Comparison of ENCODE assay signal across 9 cellular contexts in genomic region chr19:8343483-8343844, GRCh38. TPM values are rescaled to one million over a fixed set of nuclear protein-coding genes. Genes with fewer than 3 reads are reported as not detected.
DNase-seq lines count a peak whose midpoint lies in the region; ATAC-seq and TF ChIP-seq lines count a peak whose summit lies in the region.
"Had no signal": no experiment of that assay in that cellular context is flagged by ENCODE, and none has a peak within 500 bp of the region (broad histone marks: within the 10 kb centered on the region; RNA-seq: fewer than 3 reads in every experiment).

No MANE protein-coding gene starts in this region.

- ATAC-seq in SK-N-SH treated with all-trans-retinoic acid at 6 μM for 48 hours (no peak), WTC11 (no peak), GM18502 (IDR thresholded peaks at IDR 0.05; ENCODE audit: poor library complexity, unreplicated experiment) (no peak)
- ATAC-seq in stimulated activated effector memory CD8-positive, alpha-beta T cell treated with anti-CD3 and anti-CD28 coated beads, Interleukin-12 subunit alpha, Interleukin-12 subunit beta, amount 100 ng/mL, for 72 hours: peak; percentile 1

- no peaks in the 10 kb centered on the region for H4K20me1 ChIP-seq in SK-N-SH (ENCODE audit: insufficient read depth)

- no peaks in the 10 kb centered on the region for H3K9me2 ChIP-seq in SK-N-SH

- no peaks in the 10 kb centered on the region for H3K9me3 ChIP-seq in SK-N-SH

- peak overlapping the region in 1 of 2 experiments; percentile 39; a peak in 1 of 4 replicates for H3K4me3 ChIP-seq in SK-N-SH (ENCODE audit: low read depth in 2 of 2, low read length in 1 of 2)
- H3K4me3 ChIP-seq in fibroblast of pulmonary artery (replicated peaks; ENCODE audit: low read depth, low read length): peak overlapping the region; percentile 61

- TF ChIP-seq CTCF in SK-N-SH (IDR thresholded peaks at IDR 0.05): no peak
- no peak for TF ChIP-seq CTCF in WTC11 (IDR thresholded peaks at IDR 0.05)
- TF ChIP-seq CTCF in fibroblast of pulmonary artery (IDR thresholded peaks at IDR 0.05; ENCODE audit: low read length, missing control alignments): no peak

- H3K27me3 Mint-ChIP-seq in WTC11 (ENCODE audit: low read depth): peaks cover 34% of the 10 kb centered on the region

- H3K27me3 ChIP-seq in SK-N-SH (ENCODE audit: insufficient read depth): peaks cover under 1% of the 10 kb centered on the region; the same call in 1 of the 2 replicates

- no peak for TF ChIP-seq EP300 in SK-N-SH (IDR thresholded peaks at IDR 0.05; ENCODE audit: borderline replicate concordance in 1 of 2, low read depth in 1 of 2, low read length in 1 of 2)

- H3K27ac Mint-ChIP-seq in WTC11: no peak overlapping the region; the same call in 1 of the 2 replicates
- no peak overlapping the region for H3K27ac Mint-ChIP-seq in stimulated activated effector memory CD8-positive, alpha-beta T cell treated with anti-CD3 and anti-CD28 coated beads, Interleukin-12 subunit alpha, Interleukin-12 subunit beta, amount 100 ng/mL, for 72 hours

- H3K79me2 ChIP-seq in SK-N-SH (ENCODE audit: insufficient read depth): no peaks in the 10 kb centered on the region

- no peaks in the 10 kb centered on the region for H3K36me3 Mint-ChIP-seq in WTC11
- no peaks in the 10 kb centered on the region for H3K36me3 Mint-ChIP-seq in stimulated activated effector memory CD8-positive, alpha-beta T cell treated with anti-CD3 and anti-CD28 coated beads, Interleukin-12 subunit alpha, Interleukin-12 subunit beta, amount 100 ng/mL, for 72 hours

- no peak overlapping the region for H3K9ac ChIP-seq in SK-N-SH

- H3F3A ChIP-seq in SK-N-SH (replicated peaks; ENCODE audit: insufficient read depth): peaks cover 3% of the 10 kb centered on the region

- H3K4me1 Mint-ChIP-seq in WTC11: peaks cover 18% of the 10 kb centered on the region
- peaks cover 17% of the 10 kb centered on the region for H3K4me1 Mint-ChIP-seq in stimulated activated effector memory CD8-positive, alpha-beta T cell treated with anti-CD3 and anti-CD28 coated beads, Interleukin-12 subunit alpha, Interleukin-12 subunit beta, amount 100 ng/mL, for 72 hours

- H3K4me1 ChIP-seq in SK-N-SH (ENCODE audit: control insufficient read depth in 1 of 2, insufficient read depth in 2 of 2, low read depth in 1 of 2, low read length in 1 of 2): no peaks in the 10 kb centered on the region; a peak in 1 of 4 replicates

- H3K4me2 ChIP-seq in SK-N-SH: 0 out of 2 replicates have a peak overlapping the region, but pooled peaks have one; percentile 37

- POLR2A ChIA-PET in SK-N-SH (lab: Yijun Ruan, JAX) (no interaction called here), WTC11 (lab: Charles Lee) (no interaction called here)

- TF ChIP-seq RAD21 in SK-N-SH (IDR thresholded peaks at IDR 0.05; ENCODE audit: low read length): no peak

- H3K27ac ChIP-seq in SK-N-SH (ENCODE audit: low read depth in 2 of 2, low read length in 1 of 2): no peak overlapping the region

- H3K9me3 Mint-ChIP-seq in WTC11: no peaks in the 10 kb centered on the region
- H3K9me3 Mint-ChIP-seq in stimulated activated effector memory CD8-positive, alpha-beta T cell treated with anti-CD3 and anti-CD28 coated beads, Interleukin-12 subunit alpha, Interleukin-12 subunit beta, amount 100 ng/mL, for 72 hours: no peaks in the 10 kb centered on the region

- H3K36me3 ChIP-seq in SK-N-SH (replicated peaks in 1 of 2; ENCODE audit: control insufficient read depth in 1 of 2, insufficient read depth in 2 of 2, low read length in 1 of 2): no peaks in the 10 kb centered on the region

- WGBS in SK-N-SH (ENCODE audit: low lambda C conversion rate): 40% methylated on average over 11 of the region's 11 CpGs

- DNase-seq in SK-N-SH (no peak), WTC11 (ENCODE audit: low spot score) (no peak), fibroblast of pulmonary artery (ENCODE audit: low read depth) (no peak), T1000 (lab: John Stamatoyannopoulos, UW) (no peak), NCI-H1092 treated with DMSO at 0.1 percent for 48 hours (lab: John Stamatoyannopoulos, UW) (no peak)
- DNase-seq in stimulated activated effector memory CD8-positive, alpha-beta T cell treated with anti-CD3 and anti-CD28 coated beads, Interleukin-12 subunit alpha, Interleukin-12 subunit beta, amount 100 ng/mL, for 72 hours (ENCODE audit: low spot score in 2 of 2): no peak

- H2AFZ ChIP-seq in SK-N-SH (ENCODE audit: low read depth): peak overlapping the region; percentile 68; the same call in 1 of the 2 replicates

- CTCF ChIA-PET in SK-N-SH (lab: Yijun Ruan, JAX): interaction anchor here (1.4 to 6.5 kb wide), 5 partner anchors 9 to 237 kb away, joined by 4 to 61 read pairs (median 6); no protein-coding TSS in a partner anchor
- CTCF ChIA-PET in WTC11 (lab: Charles Lee): interaction anchor here (0.6 to 4.8 kb wide), 9 partner anchors 10 to 299 kb away, joined by 3 to 39 read pairs (median 4); partner anchors contain the start of genes MARCHF2 and PRAM1

- H3K4me3 Mint-ChIP-seq in WTC11: peak overlapping the region; percentile 64
- peak overlapping the region; percentile 75 for H3K4me3 Mint-ChIP-seq in stimulated activated effector memory CD8-positive, alpha-beta T cell treated with anti-CD3 and anti-CD28 coated beads, Interleukin-12 subunit alpha, Interleukin-12 subunit beta, amount 100 ng/mL, for 72 hours

TF ChIP-seq in SK-N-SH, 30 proteins besides CTCF, POLR2A, EP300 and RAD21 (continues in another document):
- TF ChIP-seq JUND (IDR thresholded peaks at IDR 0.05) (no peak), MXI1 (IDR thresholded peaks at IDR 0.05; ENCODE audit: low read depth, low read length) (no peak)

TF ChIP-seq in SK-N-SH treated with all-trans-retinoic acid at 6 μM for 48 hours, 23 proteins besides CTCF, POLR2A, EP300 and RAD21:
- TF ChIP-seq ZNF70 (CRISPR knock-in tag; IDR thresholded peaks at IDR 0.05): no peak
- no peak for TF ChIP-seq GLIS3 (CRISPR knock-in tag; IDR thresholded peaks at IDR 0.05)
- TF ChIP-seq PPARA (CRISPR knock-in tag; IDR thresholded peaks at IDR 0.05; ENCODE audit: borderline replicate concordance): no peak
- TF ChIP-seq SNAI2 (CRISPR knock-in tag; IDR thresholded peaks at IDR 0.05): no peak
- TF ChIP-seq BACH2 (CRISPR knock-in tag; IDR thresholded peaks at IDR 0.05; ENCODE audit: borderline replicate concordance): no peak
- TF ChIP-seq ISL1 (CRISPR knock-in tag; IDR thresholded peaks at IDR 0.05): no peak
- TF ChIP-seq ESRRG (CRISPR knock-in tag; IDR thresholded peaks at IDR 0.05): no peak

TF ChIP-seq in WTC11, 78 proteins besides CTCF, POLR2A, EP300 and RAD21 (continues in another document):
- TF ChIP-seq NFATC4 (CRISPR knock-in tag; IDR thresholded peaks at IDR 0.05) (no peak), NR2C2 (CRISPR knock-in tag; IDR thresholded peaks at IDR 0.05) (no peak), TEAD1 (CRISPR knock-in tag; IDR thresholded peaks at IDR 0.05) (no peak), TP53 (CRISPR knock-in tag; IDR thresholded peaks at IDR 0.05) (no peak), PRRX2 (CRISPR knock-in tag; IDR thresholded peaks at IDR 0.05) (no peak)
- TF ChIP-seq, protein P1, sequence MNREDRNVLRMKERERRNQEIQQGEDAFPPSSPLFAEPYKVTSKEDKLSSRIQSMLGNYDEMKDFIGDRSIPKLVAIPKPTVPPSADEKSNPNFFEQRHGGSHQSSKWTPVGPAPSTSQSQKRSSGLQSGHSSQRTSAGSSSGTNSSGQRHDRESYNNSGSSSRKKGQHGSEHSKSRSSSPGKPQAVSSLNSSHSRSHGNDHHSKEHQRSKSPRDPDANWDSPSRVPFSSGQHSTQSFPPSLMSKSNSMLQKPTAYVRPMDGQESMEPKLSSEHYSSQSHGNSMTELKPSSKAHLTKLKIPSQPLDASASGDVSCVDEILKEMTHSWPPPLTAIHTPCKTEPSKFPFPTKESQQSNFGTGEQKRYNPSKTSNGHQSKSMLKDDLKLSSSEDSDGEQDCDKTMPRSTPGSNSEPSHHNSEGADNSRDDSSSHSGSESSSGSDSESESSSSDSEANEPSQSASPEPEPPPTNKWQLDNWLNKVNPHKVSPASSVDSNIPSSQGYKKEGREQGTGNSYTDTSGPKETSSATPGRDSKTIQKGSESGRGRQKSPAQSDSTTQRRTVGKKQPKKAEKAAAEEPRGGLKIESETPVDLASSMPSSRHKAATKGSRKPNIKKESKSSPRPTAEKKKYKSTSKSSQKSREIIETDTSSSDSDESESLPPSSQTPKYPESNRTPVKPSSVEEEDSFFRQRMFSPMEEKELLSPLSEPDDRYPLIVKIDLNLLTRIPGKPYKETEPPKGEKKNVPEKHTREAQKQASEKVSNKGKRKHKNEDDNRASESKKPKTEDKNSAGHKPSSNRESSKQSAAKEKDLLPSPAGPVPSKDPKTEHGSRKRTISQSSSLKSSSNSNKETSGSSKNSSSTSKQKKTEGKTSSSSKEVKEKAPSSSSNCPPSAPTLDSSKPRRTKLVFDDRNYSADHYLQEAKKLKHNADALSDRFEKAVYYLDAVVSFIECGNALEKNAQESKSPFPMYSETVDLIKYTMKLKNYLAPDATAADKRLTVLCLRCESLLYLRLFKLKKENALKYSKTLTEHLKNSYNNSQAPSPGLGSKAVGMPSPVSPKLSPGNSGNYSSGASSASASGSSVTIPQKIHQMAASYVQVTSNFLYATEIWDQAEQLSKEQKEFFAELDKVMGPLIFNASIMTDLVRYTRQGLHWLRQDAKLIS (CRISPR knock-in tag; IDR thresholded peaks at IDR 0.05; ENCODE audit: borderline replicate concordance): no peak
- TF ChIP-seq, protein P2, sequence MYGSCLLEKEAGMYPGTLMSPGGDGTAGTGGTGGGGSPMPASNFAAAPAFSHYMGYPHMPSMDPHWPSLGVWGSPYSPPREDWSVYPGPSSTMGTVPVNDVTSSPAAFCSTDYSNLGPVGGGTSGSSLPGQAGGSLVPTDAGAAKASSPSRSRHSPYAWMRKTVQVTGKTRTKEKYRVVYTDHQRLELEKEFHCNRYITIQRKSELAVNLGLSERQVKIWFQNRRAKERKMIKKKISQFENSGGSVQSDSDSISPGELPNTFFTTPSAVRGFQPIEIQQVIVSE (CRISPR knock-in tag; IDR thresholded peaks at IDR 0.05; ENCODE audit: borderline replicate concordance): no peak

RNA-seq across cellular contexts. Expression of gene KANK3, which starts 0.4 kb away (rescaled TPM):
- polyA plus RNA-seq in SK-N-SH (2012; rRNA removed): 0.51 and 0.91 TPM in 2 replicates
- polyA plus RNA-seq in SK-N-SH (2012; cell fraction: cytosol; rRNA removed): 0.12 and 0.17 TPM in 2 replicates
- polyA plus RNA-seq in SK-N-SH (2012; cell fraction: nucleus; rRNA removed): 1.5 and 1.7 TPM in 2 replicates
- total RNA-seq in WTC11 (2021): 7.8 to 8.0 TPM (median 8.0 TPM) in 3 replicates

RNA-seq across cellular contexts. Expression of gene ANGPTL4, which starts 20.5 kb away (rescaled TPM):
- polyA plus RNA-seq in SK-N-SH (2012; rRNA removed): 62.5 and 71.2 TPM in 2 replicates
- 25.9 and 37.6 TPM in 2 replicates for polyA plus RNA-seq in SK-N-SH (2012; cell fraction: cytosol; rRNA removed)
- polyA plus RNA-seq in SK-N-SH (2012; cell fraction: nucleus; rRNA removed): 181 and 394 TPM in 2 replicates
- total RNA-seq in WTC11 (2021): 1.0 to 2.7 TPM (median 2.2 TPM) in 3 replicates
- total RNA-seq: A172 had no signal

RNA-seq across cellular contexts. Expression of gene RPS28, which starts 22.2 kb away (rescaled TPM):
- polyA plus RNA-seq in SK-N-SH (2012; rRNA removed): 410 and 601 TPM in 2 replicates
- 358 and 452 TPM in 2 replicates for polyA plus RNA-seq in SK-N-SH (2012; cell fraction: cytosol; rRNA removed)
- polyA plus RNA-seq in SK-N-SH (2012; cell fraction: nucleus; rRNA removed): 158 and 329 TPM in 2 replicates
- 2,082 to 2,373 TPM (median 2,292 TPM) in 3 replicates for total RNA-seq in WTC11 (2021)

RNA-seq across cellular contexts. Expression of gene NDUFA7, which starts 22.3 kb away (rescaled TPM):
- 107 and 111 TPM in 2 replicates for polyA plus RNA-seq in SK-N-SH (2012; rRNA removed)
- 58.2 and 80.9 TPM in 2 replicates for polyA plus RNA-seq in SK-N-SH (2012; cell fraction: cytosol; rRNA removed)
- 52.6 and 53.8 TPM in 2 replicates for polyA plus RNA-seq in SK-N-SH (2012; cell fraction: nucleus; rRNA removed)
- 76.4 to 101 TPM (median 91.9 TPM) in 3 replicates for total RNA-seq in WTC11 (2021)

RNA-seq across cellular contexts. Expression of gene CD320, which starts 35.3 kb away (rescaled TPM):
- 100 and 129 TPM in 2 replicates for polyA plus RNA-seq in SK-N-SH (2012; rRNA removed)
- 50.7 and 92.2 TPM in 2 replicates for polyA plus RNA-seq in SK-N-SH (2012; cell fraction: cytosol; rRNA removed)
- polyA plus RNA-seq in SK-N-SH (2012; cell fraction: nucleus; rRNA removed): 66.9 and 112 TPM in 2 replicates
- 107 to 121 TPM (median 114 TPM) in 3 replicates for total RNA-seq in WTC11 (2021)
